8 cellular contexts compared by ENCODE assay signal in genomic region chr1:39183503-39184353, GRCh38. TPM values are rescaled to one million over a fixed set of nuclear protein-coding genes. Genes with fewer than 3 reads are reported as not detected.
DNase-seq lines count a peak whose midpoint lies in the region; ATAC-seq and TF ChIP-seq lines count a peak whose summit lies in the region.

No MANE protein-coding gene starts in this region.

- in situ Hi-C loops in GM13976 (cut with MboI; ENCODE audit: low sequenced_read_pairs, unreplicated experiment) = no loop called here
- in situ Hi-C loops in KBM-7 (cut with MboI; ENCODE audit: low pct_unique_long_range_greater_than_20kb, low sequenced_read_pairs) = no loop called here
- in situ Hi-C loops in SK-MEL-5 (cut with HindIII; ENCODE audit: low pct_unique_long_range_greater_than_20kb, low sequenced_read_pairs) = no loop called here

- no peak for DNase-seq in GM13976 (ENCODE audit: low spot score)
- peak; percentile 87 for DNase-seq in KBM-7
- DNase-seq in SK-MEL-5 (ENCODE audit: low read depth, low spot score) = peak; percentile 74
- peak; percentile 73 for DNase-seq in activated gamma-delta T cell treated with anti-CD3 and anti-CD28 coated beads, Interleukin-2, amount 50 U/mL, for 16 hours (ENCODE audit: low read depth)
- peak in 1 of 2 donors; percentile 27 for DNase-seq in heart right ventricle
- no peak for DNase-seq in smooth muscle cell (lab: John Stamatoyannopoulos, UW; ENCODE audit: unreplicated experiment)
- DNase-seq in medulla oblongata (ENCODE audit: extremely low spot score) = no peak
- no peak for DNase-seq in NCI-H526 treated with DMSO at 0.1 percent for 48 hours (lab: John Stamatoyannopoulos, UW)

- peaks cover 26% of the 10 kb centered on the region for H4K20me1 ChIP-seq in smooth muscle cell (ENCODE audit: low read depth)

- no peak overlapping the region for H3K4me3 ChIP-seq in heart right ventricle
- H3K4me3 ChIP-seq in smooth muscle cell = no peak overlapping the region

- H3K27me3 ChIP-seq in heart right ventricle (no peaks in the 10 kb centered on the region), smooth muscle cell (ENCODE audit: low read depth) (no peaks in the 10 kb centered on the region)

- TF ChIP-seq CTCF in GM13976 (IDR thresholded peaks at IDR 0.05; ENCODE audit: borderline replicate concordance, control extremely low read depth, extremely low read depth, insufficient read depth, missing control alignments) (peak; percentile 40), heart right ventricle (IDR thresholded peaks at IDR 0.05) (peak in 8 of 9 donors; percentile 7 to 54 (median 47)), smooth muscle cell (IDR thresholded peaks at IDR 0.05; ENCODE audit: borderline replicate concordance, insufficient read depth, poor library complexity, severe bottlenecking) (peak; percentile 31)

- H2AFZ ChIP-seq in smooth muscle cell (ENCODE audit: low read depth) = no peak overlapping the region

- H3K9ac ChIP-seq in smooth muscle cell (ENCODE audit: low read depth) = peak overlapping the region; percentile 60

- 81 to 86% methylated on average over 4 of the region's 4 CpGs for WGBS in heart right ventricle, 2 donors
- 65% methylated on average over 4 of the region's 4 CpGs for WGBS in smooth muscle cell (ENCODE audit: low lambda C conversion rate)

- H3K79me2 ChIP-seq in smooth muscle cell (ENCODE audit: low read depth) = peaks cover 73% of the 10 kb centered on the region

- H3K9me3 ChIP-seq in heart right ventricle = no peaks in the 10 kb centered on the region
- H3K9me3 ChIP-seq in smooth muscle cell (replicated peaks; ENCODE audit: low read depth) = no peaks in the 10 kb centered on the region

- H3K4me2 ChIP-seq in smooth muscle cell = peak overlapping the region; percentile 47

- H3K36me3 ChIP-seq in heart right ventricle = no peaks in the 10 kb centered on the region
- no peaks in the 10 kb centered on the region for H3K36me3 ChIP-seq in smooth muscle cell (ENCODE audit: low read depth)

- ATAC-seq in heart right ventricle = peak; percentile 35 to 86 (median 74)

- H3K4me1 ChIP-seq in heart right ventricle (peaks cover 2 to 45% (median 30%) of the 10 kb centered on the region in 9 donors), smooth muscle cell (ENCODE audit: low read depth) (peaks cover 34% of the 10 kb centered on the region)

- peaks cover 28% of the 10 kb centered on the region for H3F3A ChIP-seq in smooth muscle cell (ENCODE audit: low read depth)

- intact Hi-C loops in heart right ventricle (cut with DNase I) = loop anchor here in 2 of 10 donors (5.0 to 10.0 kb wide), 2 partner anchors 36 to 49 kb away; no protein-coding TSS in a partner anchor

- H3K27ac ChIP-seq in heart right ventricle (peak overlapping the region in 4 of 10 donors; percentile 8 to 49 (median 36)), smooth muscle cell (ENCODE audit: low read depth) (peak overlapping the region; percentile 98)

RNA-seq across cellular contexts. Expression of gene MACF1, which starts 20.8 kb away (rescaled TPM):
- total RNA-seq in SK-MEL-5 (2014; rRNA removed; shearing (Covaris generic)) = 70.1 and 77.9 TPM in 2 replicates
- 43.7 and 77.3 TPM in 2 replicates for polyA plus RNA-seq in SK-MEL-5 (2015; cell fraction: cytosol; rRNA removed)
- 68.5 and 84.7 TPM in 2 replicates for polyA plus RNA-seq in SK-MEL-5 (2015; cell fraction: nucleus; rRNA removed)
- total RNA-seq in heart right ventricle = 100 to 1,000 TPM; 157 to 379 (median 325) TPM
- polyA plus RNA-seq in heart right ventricle = 100 to 1,000 TPM in 1 of 2 donors, 10 to 100 TPM in 1; 85.3 to 136 TPM
- total RNA-seq in smooth muscle cell = 186 and 195 TPM in 2 replicates
- polyA plus RNA-seq in smooth muscle cell = 36.9 and 71.9 TPM in 2 replicates

Comparison
In these comparisons a context has a peak if more than half of its experiments do, and no peak if none do; other contexts are left out.
1. DNase-seq: peak in KBM-7 (single experiment), SK-MEL-5 (single experiment) and activated gamma-delta T cell treated with anti-CD3 and anti-CD28 coated beads, Interleukin-2, amount 50 U/mL, for 16 hours (single experiment); none in GM13976 (single experiment), smooth muscle cell (single experiment), medulla oblongata (single experiment) and NCI-H526 treated with DMSO at 0.1 percent for 48 hours (single experiment).
2. Peak in every context shown above with its lines, with median percentiles within 50 percentile points of each other: CTCF ChIP-seq.